In genomic region chr1:1239624-1240347, GRCh38 we compare ENCODE assay signal across 1 cellular context.
TF ChIP-seq lines count a peak whose summit lies in the region.

No MANE protein-coding gene starts in this region.

TF ChIP-seq in HEK293, 187 proteins besides CTCF, POLR2A, EP300 and RAD21 (continued from another document):
- TF ChIP-seq ZBTB7A (tag by site-specific recombination; IDR thresholded peaks at IDR 0.05; ENCODE audit: low read depth) (0 out of 2 replicates have a peak, but pooled peaks have one; percentile 34), ZBTB10 (tag by site-specific recombination; IDR thresholded peaks at IDR 0.05) (0 out of 2 replicates have a peak, but pooled peaks have one; percentile 13), ZNF140 (tag by site-specific recombination; IDR thresholded peaks at IDR 0.05) (no peak), KLF9 (tag by site-specific recombination; IDR thresholded peaks at IDR 0.05; ENCODE audit: low read depth) (0 out of 2 replicates have a peak, but pooled peaks have one; percentile 26), ZBTB26 (tag by site-specific recombination; optimal IDR thresholded peaks at IDR 0.05) (no peak), GLIS2 (tag by site-specific recombination; IDR thresholded peaks at IDR 0.05) (0 out of 2 replicates have a peak, but pooled peaks have one; percentile 13), ZNF76 (tag by site-specific recombination; IDR thresholded peaks at IDR 0.05; ENCODE audit: borderline replicate concordance, low read depth) (no peak), BCL11A (tag by site-specific recombination; IDR thresholded peaks at IDR 0.05; ENCODE audit: low read depth) (peak; percentile 100), ZNF580 (tag by site-specific recombination; IDR thresholded peaks at IDR 0.05) (no peak), ZNF280C (tag by site-specific recombination; IDR thresholded peaks at IDR 0.05) (no peak), HIC1 (tag by site-specific recombination; IDR thresholded peaks at IDR 0.05) (peak; percentile 79), KLF7 (tag by site-specific recombination; IDR thresholded peaks at IDR 0.05; ENCODE audit: borderline replicate concordance) (no peak), KLF8 (tag by site-specific recombination; IDR thresholded peaks at IDR 0.05) (0 out of 2 replicates have a peak, but pooled peaks have one; percentile 9)
TF ChIP-seq in HEK293: peak in this region for 12.
